1 cellular context compared by ENCODE assay signal in the genomic region with DNA sequence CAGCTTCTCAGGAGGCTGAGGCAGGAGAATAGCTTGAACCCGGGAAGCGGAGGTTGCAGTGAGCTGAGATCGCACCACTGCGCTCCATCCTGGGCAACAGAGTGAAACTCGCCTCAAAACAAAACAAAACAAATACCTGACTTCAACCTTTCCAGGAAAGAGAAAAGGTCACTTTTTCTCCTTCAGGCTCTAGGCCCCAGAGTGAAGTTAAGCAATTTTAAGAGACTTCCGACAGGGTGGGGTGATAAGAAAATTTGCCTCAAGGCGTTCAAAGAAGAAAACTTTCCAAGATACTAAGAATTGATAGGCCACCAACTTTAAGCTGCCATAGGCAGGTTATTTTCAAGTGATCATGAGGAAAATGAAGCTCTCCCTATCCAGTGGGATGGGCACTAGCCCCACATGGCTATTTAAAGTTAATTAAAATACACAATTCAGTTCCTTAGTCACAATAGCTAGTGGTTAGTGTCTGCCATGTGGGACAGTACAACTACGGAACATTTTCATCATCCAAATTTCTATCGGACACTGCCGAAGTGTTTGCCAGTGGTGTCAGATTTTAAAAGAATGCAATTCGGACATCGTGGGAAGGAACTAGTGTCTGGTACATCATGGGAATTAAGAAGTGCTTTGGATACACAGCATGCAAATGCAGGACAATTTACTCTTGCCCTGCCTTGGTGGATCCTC.
TF ChIP-seq lines count a peak whose summit lies in the region.

No MANE protein-coding gene starts in this region.

TF ChIP-seq in IMR-90, 13 proteins besides CTCF, POLR2A, EP300 and RAD21:
- TF ChIP-seq CEBPB (IDR thresholded peaks at IDR 0.05; ENCODE audit: low read depth, low read length), result no peak
- TF ChIP-seq CHD1 (IDR thresholded peaks at IDR 0.05; ENCODE audit: low read depth, low read length), result no peak
- TF ChIP-seq BHLHE40 (IDR thresholded peaks at IDR 0.05; ENCODE audit: low read depth, low read length), result no peak
- TF ChIP-seq RCOR1 (IDR thresholded peaks at IDR 0.05; ENCODE audit: insufficient replicate concordance, low read length), result no peak
- TF ChIP-seq MXI1 (IDR thresholded peaks at IDR 0.05; ENCODE audit: borderline replicate concordance, low read depth, low read length), result no peak
- no peak for TF ChIP-seq NFE2L2 (IDR thresholded peaks at IDR 0.05; ENCODE audit: low read depth, low read length)
- TF ChIP-seq MAFK (IDR thresholded peaks at IDR 0.05; ENCODE audit: low read depth, low read length), result no peak
- TF ChIP-seq MAZ (IDR thresholded peaks at IDR 0.05; ENCODE audit: borderline replicate concordance, low read depth, low read length), result no peak
- no peak for TF ChIP-seq RFX5 (IDR thresholded peaks at IDR 0.05; ENCODE audit: low read depth, low read length)
- TF ChIP-seq, protein P1, sequence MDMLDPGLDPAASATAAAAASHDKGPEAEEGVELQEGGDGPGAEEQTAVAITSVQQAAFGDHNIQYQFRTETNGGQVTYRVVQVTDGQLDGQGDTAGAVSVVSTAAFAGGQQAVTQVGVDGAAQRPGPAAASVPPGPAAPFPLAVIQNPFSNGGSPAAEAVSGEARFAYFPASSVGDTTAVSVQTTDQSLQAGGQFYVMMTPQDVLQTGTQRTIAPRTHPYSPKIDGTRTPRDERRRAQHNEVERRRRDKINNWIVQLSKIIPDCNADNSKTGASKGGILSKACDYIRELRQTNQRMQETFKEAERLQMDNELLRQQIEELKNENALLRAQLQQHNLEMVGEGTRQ (IDR thresholded peaks at IDR 0.05; ENCODE audit: low read depth, low read length), result no peak
- no peak for TF ChIP-seq FOS (IDR thresholded peaks at IDR 0.05; ENCODE audit: low read depth, low read length)
- TF ChIP-seq, protein P2, sequence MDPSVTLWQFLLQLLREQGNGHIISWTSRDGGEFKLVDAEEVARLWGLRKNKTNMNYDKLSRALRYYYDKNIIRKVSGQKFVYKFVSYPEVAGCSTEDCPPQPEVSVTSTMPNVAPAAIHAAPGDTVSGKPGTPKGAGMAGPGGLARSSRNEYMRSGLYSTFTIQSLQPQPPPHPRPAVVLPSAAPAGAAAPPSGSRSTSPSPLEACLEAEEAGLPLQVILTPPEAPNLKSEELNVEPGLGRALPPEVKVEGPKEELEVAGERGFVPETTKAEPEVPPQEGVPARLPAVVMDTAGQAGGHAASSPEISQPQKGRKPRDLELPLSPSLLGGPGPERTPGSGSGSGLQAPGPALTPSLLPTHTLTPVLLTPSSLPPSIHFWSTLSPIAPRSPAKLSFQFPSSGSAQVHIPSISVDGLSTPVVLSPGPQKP (IDR thresholded peaks at IDR 0.05; ENCODE audit: borderline replicate concordance, low read depth, low read length), result no peak
- no peak for TF ChIP-seq SMC3 (IDR thresholded peaks at IDR 0.05; ENCODE audit: low read depth, low read length)
TF ChIP-seq in IMR-90: peak in this region for 0.
